ENCODE assay signal across 11 cellular contexts in the genomic region with DNA sequence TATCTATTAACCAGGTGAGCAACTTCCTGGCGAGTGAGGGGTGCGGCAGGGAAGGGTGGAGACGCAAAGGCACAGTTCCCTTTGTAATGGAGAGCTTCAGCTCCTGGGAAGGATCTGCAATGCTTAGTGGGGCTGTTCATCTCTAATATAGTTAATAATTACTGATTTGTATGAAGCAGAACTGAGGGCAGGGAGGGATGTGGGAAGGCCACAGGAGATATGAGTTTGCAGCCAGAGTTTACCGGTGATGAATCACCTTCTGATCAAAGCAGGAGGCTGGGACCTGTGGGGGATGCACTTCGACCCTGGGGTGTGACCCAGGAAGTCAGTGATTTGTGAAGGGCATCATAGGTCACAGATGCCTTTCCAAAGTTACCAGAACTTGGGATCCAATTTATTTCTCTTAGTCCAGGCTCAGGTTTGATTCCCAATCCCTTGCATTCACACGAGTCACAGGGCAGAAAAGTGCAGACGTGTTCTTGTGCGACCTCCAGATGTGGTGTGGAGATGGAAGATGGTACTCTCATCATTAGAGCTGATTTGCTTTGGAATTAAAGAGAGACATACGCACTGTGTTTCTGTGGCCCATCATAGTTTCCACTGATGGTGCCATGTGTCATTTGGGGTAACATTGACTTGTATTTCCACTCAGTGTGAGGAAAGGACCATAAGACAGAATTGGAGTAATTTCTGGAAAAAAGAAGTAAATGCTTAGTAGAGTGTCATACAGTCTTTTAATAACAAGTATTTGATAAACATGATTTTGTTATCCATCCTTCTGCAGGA. TPM values are rescaled to one million over a fixed set of nuclear protein-coding genes. Genes with fewer than 3 reads are reported as not detected.
DNase-seq lines count a peak whose midpoint lies in the region; ATAC-seq and TF ChIP-seq lines count a peak whose summit lies in the region.
"Had no signal": no experiment of that assay in that cellular context is flagged by ENCODE, and none has a peak within 500 bp of the region (broad histone marks: within the 10 kb centered on the region; RNA-seq: fewer than 3 reads in every experiment).

No MANE protein-coding gene starts in this region.

- no peaks in the 10 kb centered on the region for H3K27me3 Mint-ChIP-seq in activated naive CD4-positive, alpha-beta T cell treated with anti-CD3 and anti-CD28 coated beads for 36 hours (ENCODE audit: low read depth)
- H3K27me3 Mint-ChIP-seq in activated naive CD4-positive, alpha-beta T cell treated with anti-CD3 and anti-CD28 coated beads, Interleukin-2, amount 10 ng/mL, durations not matched to agents 7 days and 5 days: no peaks in the 10 kb centered on the region
- no peaks in the 10 kb centered on the region for H3K27me3 Mint-ChIP-seq in type B pancreatic cell

- H3K9me3 Mint-ChIP-seq in activated naive CD4-positive, alpha-beta T cell treated with anti-CD3 and anti-CD28 coated beads for 36 hours: no peaks in the 10 kb centered on the region
- no peaks in the 10 kb centered on the region for H3K9me3 Mint-ChIP-seq in activated naive CD4-positive, alpha-beta T cell treated with anti-CD3 and anti-CD28 coated beads, Interleukin-2, amount 10 ng/mL, durations not matched to agents 7 days and 5 days
- H3K9me3 Mint-ChIP-seq in type B pancreatic cell: peaks cover 4% of the 10 kb centered on the region

- peaks cover 37% of the 10 kb centered on the region for H3K4me1 ChIP-seq in hepatocyte (ENCODE audit: insufficient read depth)

- no peak overlapping the region for H2AFZ ChIP-seq in hepatocyte

- TF ChIP-seq CTCF in hepatocyte (IDR thresholded peaks at IDR 0.05; ENCODE audit: poor library complexity) (no peak), type B pancreatic cell (conservative IDR thresholded peaks at IDR 0.05) (no peak)

- ATAC-seq in HG03432 (IDR thresholded peaks at IDR 0.05; ENCODE audit: unreplicated experiment) (peak; percentile 54), GM18519 (IDR thresholded peaks at IDR 0.05; ENCODE audit: low FRiP score, unreplicated experiment) (no peak)

- no peaks in the 10 kb centered on the region for H3K36me3 Mint-ChIP-seq in activated naive CD4-positive, alpha-beta T cell treated with anti-CD3 and anti-CD28 coated beads for 36 hours (ENCODE audit: low read depth)
- peaks cover 5% of the 10 kb centered on the region for H3K36me3 Mint-ChIP-seq in activated naive CD4-positive, alpha-beta T cell treated with anti-CD3 and anti-CD28 coated beads, Interleukin-2, amount 10 ng/mL, durations not matched to agents 7 days and 5 days
- H3K36me3 Mint-ChIP-seq in type B pancreatic cell: peaks cover under 1% of the 10 kb centered on the region

- peaks cover 91% of the 10 kb centered on the region for H3K79me2 ChIP-seq in hepatocyte

- no peaks in the 10 kb centered on the region for H3K27me3 ChIP-seq in hepatocyte

- no peak overlapping the region for H3K4me3 Mint-ChIP-seq in activated naive CD4-positive, alpha-beta T cell treated with anti-CD3 and anti-CD28 coated beads for 36 hours
- no peak overlapping the region for H3K4me3 Mint-ChIP-seq in activated naive CD4-positive, alpha-beta T cell treated with anti-CD3 and anti-CD28 coated beads, Interleukin-2, amount 10 ng/mL, durations not matched to agents 7 days and 5 days
- peak overlapping the region; percentile 42 for H3K4me3 Mint-ChIP-seq in type B pancreatic cell

- H3K4me2 ChIP-seq in hepatocyte: peak overlapping the region; percentile 45

- H3K27ac ChIP-seq in hepatocyte: peak overlapping the region; percentile 77

- no peaks in the 10 kb centered on the region for H3K9me2 ChIP-seq in hepatocyte (replicated peaks; ENCODE audit: insufficient read depth)

- peaks cover 48% of the 10 kb centered on the region for H3K4me1 Mint-ChIP-seq in activated naive CD4-positive, alpha-beta T cell treated with anti-CD3 and anti-CD28 coated beads for 36 hours (ENCODE audit: low read depth)
- H3K4me1 Mint-ChIP-seq in activated naive CD4-positive, alpha-beta T cell treated with anti-CD3 and anti-CD28 coated beads, Interleukin-2, amount 10 ng/mL, durations not matched to agents 7 days and 5 days: peaks cover 35% of the 10 kb centered on the region
- H3K4me1 Mint-ChIP-seq in type B pancreatic cell (ENCODE audit: unreplicated experiment): peaks cover 59% of the 10 kb centered on the region

- CTCF ChIA-PET in activated naive CD4-positive, alpha-beta T cell treated with anti-CD3 and anti-CD28 coated beads for 36 hours (lab: Charles Lee): no interaction called here
- CTCF ChIA-PET in activated naive CD4-positive, alpha-beta T cell treated with anti-CD3 and anti-CD28 coated beads, Interleukin-2, amount 10 ng/mL, durations not matched to agents 7 days and 5 days (lab: Charles Lee): no interaction called here

- peak; percentile 52 for DNase-seq in activated naive CD4-positive, alpha-beta T cell treated with anti-CD3 and anti-CD28 coated beads for 36 hours
- no peak for DNase-seq in activated naive CD4-positive, alpha-beta T cell treated with anti-CD3 and anti-CD28 coated beads, Interleukin-2, amount 10 ng/mL, durations not matched to agents 7 days and 5 days
- DNase-seq in hepatocyte (ENCODE audit: low spot score) (peak; percentile 71), type B pancreatic cell (ENCODE audit: extremely low spot score, unreplicated experiment) (no peak), NCI-H1694 (lab: John Stamatoyannopoulos, UW) (no peak), EL (no peak)
- DNase-seq: activated naive CD4-positive, alpha-beta T cell treated with Interleukin-2 at 50 U/mL for 16 hours; NCI-H187 treated with DMSO at 0.1 percent for 48 hours; SIG-M5 had no signal

- no peak overlapping the region for H3K4me3 ChIP-seq in hepatocyte

- no peaks in the 10 kb centered on the region for H3K36me3 ChIP-seq in hepatocyte (replicated peaks; ENCODE audit: insufficient read depth, low read depth)

- no peaks in the 10 kb centered on the region for H4K20me1 ChIP-seq in hepatocyte (ENCODE audit: insufficient read depth, poor library complexity, severe bottlenecking)

- intact Hi-C loops in activated naive CD4-positive, alpha-beta T cell treated with anti-CD3 and anti-CD28 coated beads for 36 hours (cut with micrococcal nuclease): loop anchor here (1.0 kb wide), 1 partner anchor 8 kb away; no protein-coding TSS in a partner anchor

- 65% methylated on average over 9 of the region's 9 CpGs for WGBS in hepatocyte (ENCODE audit: low lambda C conversion rate, missing lambda C conversion rate)

- no peaks in the 10 kb centered on the region for H3K9me3 ChIP-seq in hepatocyte (ENCODE audit: low read depth)

- H3K27ac Mint-ChIP-seq in activated naive CD4-positive, alpha-beta T cell treated with anti-CD3 and anti-CD28 coated beads for 36 hours: peak overlapping the region; percentile 61
- H3K27ac Mint-ChIP-seq in activated naive CD4-positive, alpha-beta T cell treated with anti-CD3 and anti-CD28 coated beads, Interleukin-2, amount 10 ng/mL, durations not matched to agents 7 days and 5 days: no peak overlapping the region
- peak overlapping the region; percentile 84 for H3K27ac Mint-ChIP-seq in type B pancreatic cell

RNA-seq across cellular contexts. Expression of gene LRCH1, which starts 55.0 kb away (rescaled TPM):
- total RNA-seq in activated naive CD4-positive, alpha-beta T cell treated with anti-CD3 and anti-CD28 coated beads for 36 hours: 10 to 100 TPM; 14.6 to 15.1 TPM
- total RNA-seq in hepatocyte: 14.1 and 16.3 TPM in 2 replicates
- polyA plus RNA-seq in hepatocyte: 5.0 and 5.7 TPM in 2 replicates
- 17.4 and 23.0 TPM in 2 replicates for total RNA-seq in type B pancreatic cell (ENCODE audit: low replicate concordance)

Comparison
In these comparisons a context has a peak if more than half of its experiments do, and no peak if none do; other contexts are left out.
1. DNase-seq: peak in activated naive CD4-positive, alpha-beta T cell treated with anti-CD3 and anti-CD28 coated beads for 36 hours (single experiment) and hepatocyte (single experiment); none in activated naive CD4-positive, alpha-beta T cell treated with anti-CD3 and anti-CD28 coated beads, Interleukin-2, amount 10 ng/mL, durations not matched to agents 7 days and 5 days (single experiment), type B pancreatic cell (single experiment), NCI-H1694 (single experiment) and EL (single experiment).